Comparison of ENCODE assay signal across 2 cellular contexts in genomic region chr19:36939153-36939552, GRCh38.
TF ChIP-seq lines count a peak whose summit lies in the region.

No MANE protein-coding gene starts in this region.

TF ChIP-seq in SK-N-SH, 30 proteins besides CTCF, POLR2A, EP300 and RAD21 (continued from another document):
- no peak for TF ChIP-seq CHD2 (IDR thresholded peaks at IDR 0.05; ENCODE audit: low read length, partially characterized antibody)

TF ChIP-seq in SK-N-SH treated with all-trans-retinoic acid at 6 μM for 48 hours, 23 proteins besides CTCF, POLR2A, EP300 and RAD21 (continued from another document):
- TF ChIP-seq, protein P1, sequence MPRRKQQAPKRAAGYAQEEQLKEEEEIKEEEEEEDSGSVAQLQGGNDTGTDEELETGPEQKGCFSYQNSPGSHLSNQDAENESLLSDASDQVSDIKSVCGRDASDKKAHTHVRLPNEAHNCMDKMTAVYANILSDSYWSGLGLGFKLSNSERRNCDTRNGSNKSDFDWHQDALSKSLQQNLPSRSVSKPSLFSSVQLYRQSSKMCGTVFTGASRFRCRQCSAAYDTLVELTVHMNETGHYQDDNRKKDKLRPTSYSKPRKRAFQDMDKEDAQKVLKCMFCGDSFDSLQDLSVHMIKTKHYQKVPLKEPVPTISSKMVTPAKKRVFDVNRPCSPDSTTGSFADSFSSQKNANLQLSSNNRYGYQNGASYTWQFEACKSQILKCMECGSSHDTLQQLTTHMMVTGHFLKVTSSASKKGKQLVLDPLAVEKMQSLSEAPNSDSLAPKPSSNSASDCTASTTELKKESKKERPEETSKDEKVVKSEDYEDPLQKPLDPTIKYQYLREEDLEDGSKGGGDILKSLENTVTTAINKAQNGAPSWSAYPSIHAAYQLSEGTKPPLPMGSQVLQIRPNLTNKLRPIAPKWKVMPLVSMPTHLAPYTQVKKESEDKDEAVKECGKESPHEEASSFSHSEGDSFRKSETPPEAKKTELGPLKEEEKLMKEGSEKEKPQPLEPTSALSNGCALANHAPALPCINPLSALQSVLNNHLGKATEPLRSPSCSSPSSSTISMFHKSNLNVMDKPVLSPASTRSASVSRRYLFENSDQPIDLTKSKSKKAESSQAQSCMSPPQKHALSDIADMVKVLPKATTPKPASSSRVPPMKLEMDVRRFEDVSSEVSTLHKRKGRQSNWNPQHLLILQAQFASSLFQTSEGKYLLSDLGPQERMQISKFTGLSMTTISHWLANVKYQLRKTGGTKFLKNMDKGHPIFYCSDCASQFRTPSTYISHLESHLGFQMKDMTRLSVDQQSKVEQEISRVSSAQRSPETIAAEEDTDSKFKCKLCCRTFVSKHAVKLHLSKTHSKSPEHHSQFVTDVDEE (CRISPR knock-in tag; IDR thresholded peaks at IDR 0.05) = no peak
